8 cellular contexts compared by ENCODE assay signal in the genomic region with DNA sequence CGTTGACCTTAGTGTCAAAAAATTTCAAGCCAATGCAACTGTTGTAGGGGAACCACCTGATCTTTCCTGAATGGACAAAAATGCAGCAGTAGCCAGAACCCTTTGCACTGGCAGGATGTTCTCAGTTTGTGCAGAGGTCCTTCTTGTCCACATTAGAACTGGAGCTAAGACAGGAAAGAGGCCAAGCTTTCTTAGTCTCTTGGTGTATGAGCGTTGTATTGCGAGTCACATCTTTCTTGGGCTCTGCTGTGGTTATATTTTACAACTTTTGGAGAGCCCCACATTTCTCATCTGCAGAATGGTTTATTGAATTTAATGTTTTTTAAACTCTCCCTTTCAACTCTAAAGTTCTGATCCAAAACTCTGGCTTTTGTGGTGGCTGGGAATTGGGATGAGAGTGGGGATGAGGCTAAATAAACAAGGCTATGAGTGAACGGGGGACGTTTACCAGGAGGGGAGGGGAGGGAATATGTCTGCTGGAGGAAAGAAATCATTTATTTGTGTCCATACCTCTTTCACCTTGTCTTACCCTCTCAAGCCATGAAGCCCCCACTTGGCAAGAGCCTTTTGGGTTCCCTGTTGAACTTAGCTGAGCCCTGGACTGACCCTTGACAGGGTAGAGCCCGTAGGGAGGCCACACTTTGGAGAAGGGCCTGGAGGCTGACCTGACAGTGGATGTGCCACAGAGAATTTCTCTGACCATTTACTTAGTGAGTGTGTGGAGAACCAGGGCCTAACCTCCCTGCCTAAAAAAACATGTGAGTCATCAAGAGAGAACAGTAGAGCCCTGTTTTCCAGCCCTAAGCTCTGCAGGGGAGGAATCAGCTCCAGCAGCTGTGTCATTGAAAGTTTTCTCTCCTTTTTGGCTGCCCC. TPM values are rescaled to one million over a fixed set of nuclear protein-coding genes. Genes with fewer than 3 reads are reported as not detected.
DNase-seq lines count a peak whose midpoint lies in the region; ATAC-seq and TF ChIP-seq lines count a peak whose summit lies in the region.

No MANE protein-coding gene starts in this region.

- TF ChIP-seq EP300 in gastroesophageal sphincter (IDR thresholded peaks at IDR 0.05): no peak

- TF ChIP-seq POLR2A in gastroesophageal sphincter (IDR thresholded peaks at IDR 0.05): no peak

- no peaks in the 10 kb centered on the region for H3K27me3 Mint-ChIP-seq in activated B cell treated with CpG ODN at 0.5 μM for 24 hours

- no peaks in the 10 kb centered on the region for H3K9me3 Mint-ChIP-seq in activated B cell treated with CpG ODN at 0.5 μM for 24 hours

- H3K36me3 Mint-ChIP-seq in activated B cell treated with CpG ODN at 0.5 μM for 24 hours (ENCODE audit: low read depth): peaks cover 3% of the 10 kb centered on the region

- H3K27me3 ChIP-seq in gastroesophageal sphincter: no peaks in the 10 kb centered on the region

- H3K27ac Mint-ChIP-seq in activated B cell treated with CpG ODN at 0.5 μM for 24 hours: peak overlapping the region; percentile 69

- H3K4me3 ChIP-seq in gastroesophageal sphincter (no peak overlapping the region), skeletal muscle cell (ENCODE audit: low read depth, low read length) (no peak overlapping the region)

- DNase-seq in GM03348 (ENCODE audit: low spot score): peak; percentile 88
- no peak for DNase-seq in activated B cell treated with CpG ODN at 0.5 μM for 24 hours
- peak; percentile 84 for DNase-seq in skeletal muscle cell (ENCODE audit: low read depth)
- no peak for DNase-seq in cortex of kidney (lab: John Stamatoyannopoulos, UW)
- DNase-seq in left colon: no peak
- no peak for DNase-seq in NCI-H2171 (lab: John Stamatoyannopoulos, UW)

- peaks cover 83% of the 10 kb centered on the region for H3K4me1 Mint-ChIP-seq in activated B cell treated with CpG ODN at 0.5 μM for 24 hours

- ATAC-seq in activated B cell treated with CpG ODN at 0.5 μM for 24 hours (ENCODE audit: low read depth): no peak
- peak; percentile 82 for ATAC-seq in gastroesophageal sphincter
- ATAC-seq in GM21825 (IDR thresholded peaks at IDR 0.05; ENCODE audit: unreplicated experiment): no peak
- no peak for ATAC-seq in left colon

- 61 to 69% methylated on average over 4 to 6 of the region's 6 CpGs for WGBS in gastroesophageal sphincter (ENCODE audit: low coverage in 1 of 2), 2 donors

- peak overlapping the region in 3 of 4 donors; percentile 29 to 46 (median 36) for H3K27ac ChIP-seq in gastroesophageal sphincter

- H3K36me3 ChIP-seq in gastroesophageal sphincter: no peaks in the 10 kb centered on the region

- no peak for TF ChIP-seq CTCF in activated B cell treated with CpG ODN at 0.5 μM for 24 hours (IDR thresholded peaks at IDR 0.05)
- TF ChIP-seq CTCF in gastroesophageal sphincter (IDR thresholded peaks at IDR 0.05): no peak

- no peaks in the 10 kb centered on the region for H3K9me3 ChIP-seq in gastroesophageal sphincter

- no peak overlapping the region for H3K4me3 Mint-ChIP-seq in activated B cell treated with CpG ODN at 0.5 μM for 24 hours

- peaks cover 0 to 17% (median 0%) of the 10 kb centered on the region in 3 donors for H3K4me1 ChIP-seq in gastroesophageal sphincter

- CTCF ChIA-PET in activated B cell treated with CpG ODN at 0.5 μM for 24 hours (lab: Charles Lee): interaction anchor here (1.2 to 3.8 kb wide), 3 partner anchors 8 to 172 kb away, joined by 3 to 23 read pairs (median 6); no protein-coding TSS in a partner anchor

- POLR2A ChIA-PET in activated B cell treated with CpG ODN at 0.5 μM for 24 hours (lab: Charles Lee): interaction anchor here (0.7 to 2.5 kb wide), 7 partner anchors 9 to 24 kb away, joined by 3 to 8 read pairs (median 5); no protein-coding TSS in a partner anchor

- intact Hi-C loops in activated B cell treated with CpG ODN at 0.5 μM for 24 hours (cut with micrococcal nuclease) (no loop called here), left colon (cut with DNase I, micrococcal nuclease) (loop anchor here in 1 of 2 donors (10.0 kb wide), 1 partner anchor 537 kb away; no protein-coding TSS in a partner anchor)

RNA-seq across cellular contexts. Expression of a gene that starts 0.6 kb away (rescaled TPM):
- total RNA-seq in activated B cell treated with CpG ODN at 0.5 μM for 24 hours: 19.6 and 23.6 TPM in 2 replicates
- 10 to 100 TPM in 1 of 4 donors, 1 to 10 TPM in 1, under 1 TPM in 1, not detected in 1; 0.42 to 13.1 (median 4.7) TPM for total RNA-seq in gastroesophageal sphincter
- total RNA-seq in left colon: 1 to 10 TPM in 1 of 2 donors, under 1 TPM in 1; 0.40 to 1.2 TPM

RNA-seq across cellular contexts. Expression of a gene that starts 27.7 kb away (rescaled TPM):
- total RNA-seq in activated B cell treated with CpG ODN at 0.5 μM for 24 hours (48.9 and 58.6 TPM in 2 replicates), gastroesophageal sphincter (10 to 100 TPM in 1 of 4 donors, 1 to 10 TPM in 3; 1.4 to 16.6 (median 6.4) TPM), left colon (10 to 100 TPM; 54.1 to 63.5 TPM)

Comparison
In these comparisons a context has a peak if more than half of its experiments do, and no peak if none do; other contexts are left out.
1. DNase-seq: peak in GM03348 (single experiment) and skeletal muscle cell (single experiment); none in activated B cell treated with CpG ODN at 0.5 μM for 24 hours (single experiment), cortex of kidney (single experiment), left colon (0 of 2) and NCI-H2171 (single experiment).